ENCODE assay signal across 8 cellular contexts in the genomic region with DNA sequence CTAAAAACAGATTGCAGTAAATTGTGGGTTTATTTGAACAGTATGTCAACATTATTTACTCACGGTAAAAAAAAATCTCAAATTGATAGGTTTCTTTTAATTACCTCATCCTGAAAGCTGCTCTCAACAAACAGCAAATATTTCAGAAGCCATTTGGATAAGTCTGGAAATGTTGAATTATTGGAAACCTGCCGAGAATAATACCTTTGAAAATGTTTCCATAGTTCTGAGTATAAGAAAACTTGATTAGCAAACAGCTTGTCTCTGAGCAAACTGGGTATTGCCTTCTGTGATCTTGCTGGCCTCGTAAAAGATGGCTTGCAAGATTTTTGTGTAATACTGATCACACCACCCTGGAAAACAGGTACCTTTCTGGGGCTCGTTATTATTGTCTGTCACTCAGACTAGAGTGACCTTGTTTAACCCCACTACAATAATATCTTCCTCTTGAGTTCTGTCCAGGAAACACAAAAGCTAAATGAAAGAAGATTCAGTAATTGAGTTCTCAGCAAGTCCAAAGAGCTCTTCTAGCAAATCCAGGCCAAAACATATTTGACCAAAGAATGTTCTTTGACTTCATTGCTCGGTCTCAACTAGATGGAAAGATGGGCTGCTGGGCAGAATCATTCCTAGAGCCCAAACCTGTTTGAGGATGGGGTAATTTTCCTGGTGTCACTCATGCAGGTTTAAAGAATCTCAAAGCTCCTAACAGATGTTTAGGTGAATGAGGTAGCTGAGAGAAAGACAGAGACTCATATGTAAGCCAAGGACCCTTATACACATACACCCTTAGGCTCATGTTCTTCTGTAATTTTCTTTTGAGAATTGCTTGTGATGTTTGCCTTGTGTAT.
A peak's percentile ranks its signal among the peaks of the same experiment; 100 is the strongest.
DNase-seq lines count a peak whose midpoint lies in the region; ATAC-seq and TF ChIP-seq lines count a peak whose summit lies in the region.

No MANE protein-coding gene starts in this region.

- no peak for ATAC-seq in natural killer cell
- no peak for ATAC-seq in GM18861 (IDR thresholded peaks at IDR 0.05; ENCODE audit: unreplicated experiment)

- TF ChIP-seq CTCF in natural killer cell (IDR thresholded peaks at IDR 0.05) = no peak

- peaks cover 7 to 10% of the 10 kb centered on the region in 2 donors for H3K27me3 Mint-ChIP-seq in natural killer cell (ENCODE audit: low read depth in 2 of 2)

- intact Hi-C loops in natural killer cell (cut with micrococcal nuclease) = no loop called here

- DNase-seq in Caki2 (ENCODE audit: low read depth) (peak; percentile 27), NCI-H2029 (lab: John Stamatoyannopoulos, UW) (peak; percentile 47), cerebellar cortex (ENCODE audit: low spot score) (peak; percentile 36), natural killer cell (no peak), NCI-H774 (lab: John Stamatoyannopoulos, UW) (no peak), hippocampal formation (lab: John Stamatoyannopoulos, UW) (no peak), GOT3 (lab: John Stamatoyannopoulos, UW) (no peak)

- peak overlapping the region; percentile 100 for H3K4me3 Mint-ChIP-seq in natural killer cell

- H3K9me3 Mint-ChIP-seq in natural killer cell = no peaks in the 10 kb centered on the region

- peaks cover 20% of the 10 kb centered on the region in 2 donors for H3K4me1 Mint-ChIP-seq in natural killer cell

- H3K36me3 Mint-ChIP-seq in natural killer cell = peaks cover 7% of the 10 kb centered on the region

- in situ Hi-C loops in Caki2 (cut with HindIII; ENCODE audit: low pct_unique_long_range_greater_than_20kb, low sequenced_read_pairs) = no loop called here

- peak overlapping the region; percentile 94 to 97 for H3K27ac Mint-ChIP-seq in natural killer cell

Comparison
In these comparisons a context has a peak if more than half of its experiments do, and no peak if none do; other contexts are left out.
1. DNase-seq: peak in Caki2 (single experiment), NCI-H2029 (single experiment) and cerebellar cortex (single experiment); none in natural killer cell (single experiment), NCI-H774 (single experiment), hippocampal formation (0 of 2) and GOT3 (single experiment).